Comparison of ENCODE assay signal across 9 cellular contexts in the genomic region with DNA sequence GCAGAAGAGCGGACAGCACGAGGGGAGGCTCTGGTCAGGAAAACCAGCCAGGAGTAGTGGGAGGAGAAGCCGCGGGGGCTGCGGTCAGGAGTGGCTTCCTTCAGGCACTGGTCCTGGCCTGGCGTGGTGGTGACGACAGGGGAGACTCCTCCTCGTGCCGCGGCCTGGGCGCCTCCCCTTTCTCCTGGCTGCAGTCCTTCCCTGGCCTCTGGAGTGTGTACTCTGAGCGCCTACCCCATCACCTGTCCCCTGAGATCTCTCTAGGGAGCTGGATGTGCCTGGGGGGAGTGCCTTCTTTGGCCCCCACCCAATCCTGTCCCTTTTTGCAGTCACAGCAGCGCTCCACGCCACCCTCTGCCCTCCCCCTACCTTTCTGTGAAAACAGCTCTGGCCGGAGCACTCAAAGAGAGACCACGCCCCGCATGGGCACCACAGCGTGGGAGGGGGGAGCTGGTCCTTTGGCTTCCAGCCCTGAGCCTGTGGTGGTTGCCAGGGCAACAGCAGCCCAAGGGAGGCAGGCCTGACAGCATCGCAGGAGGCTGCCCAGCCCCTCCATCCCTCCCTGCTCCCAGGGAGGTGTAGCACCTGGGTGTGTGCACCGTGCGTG.
DNase-seq lines count a peak whose midpoint lies in the region; ATAC-seq and TF ChIP-seq lines count a peak whose summit lies in the region.
"Had no signal": no experiment of that assay in that cellular context is flagged by ENCODE, and none has a peak within 500 bp of the region (broad histone marks: within the 10 kb centered on the region; RNA-seq: fewer than 3 reads in every experiment).

No MANE protein-coding gene starts in this region.

- H3K4me1 ChIP-seq in body of pancreas (peaks cover 39% of the 10 kb centered on the region), mucosa of descending colon (ENCODE audit: low read depth) (peaks cover 19% of the 10 kb centered on the region)
- no peaks in the 10 kb centered on the region for H3K4me1 ChIP-seq in CD4-positive, alpha-beta memory T cell (ENCODE audit: insufficient read depth, low read length)

- no peak for TF ChIP-seq CTCF in body of pancreas (IDR thresholded peaks at IDR 0.05)
- TF ChIP-seq CTCF in mucosa of descending colon (IDR thresholded peaks at IDR 0.05), result no peak

- H3K27me3 Mint-ChIP-seq in CD4-positive, alpha-beta memory T cell, result peaks cover 2 to 6% of the 10 kb centered on the region in 2 donors

- H3K36me3 Mint-ChIP-seq in CD4-positive, alpha-beta memory T cell, result no peaks in the 10 kb centered on the region

- no peaks in the 10 kb centered on the region for H3K9me3 ChIP-seq in body of pancreas
- H3K9me3 ChIP-seq in mucosa of descending colon, result no peaks in the 10 kb centered on the region
- peaks cover 0 to 3% of the 10 kb centered on the region in 2 donors for H3K9me3 ChIP-seq in CD4-positive, alpha-beta memory T cell (ENCODE audit: control insufficient read depth in 1 of 2, low read length in 2 of 2)

- H3K27ac Mint-ChIP-seq in CD4-positive, alpha-beta memory T cell, result no peak overlapping the region

- H3K27me3 ChIP-seq in body of pancreas, result no peaks in the 10 kb centered on the region
- H3K27me3 ChIP-seq in CD4-positive, alpha-beta memory T cell (ENCODE audit: insufficient read depth, low read length), result no peaks in the 10 kb centered on the region

- WGBS in body of pancreas, 2 donors, result 32 to 60% methylated on average over 10 to 21 of the region's 21 CpGs

- no peaks in the 10 kb centered on the region for H3K4me1 Mint-ChIP-seq in CD4-positive, alpha-beta memory T cell

- H3K4me3 Mint-ChIP-seq in CD4-positive, alpha-beta memory T cell, result no peak overlapping the region

- TF ChIP-seq POLR2A in body of pancreas (IDR thresholded peaks at IDR 0.05), result no peak

- H3K9me3 Mint-ChIP-seq in CD4-positive, alpha-beta memory T cell, result peaks cover 0 to 13% (median 8%) of the 10 kb centered on the region in 8 donors

- intact Hi-C loops in body of pancreas (cut with DNase I), result no loop called here
- intact Hi-C loops in mucosa of descending colon (cut with DNase I, micrococcal nuclease), result no loop called here
- intact Hi-C loops in CD4-positive, alpha-beta memory T cell (cut with micrococcal nuclease), result no loop called here

- ATAC-seq in body of pancreas (peak; percentile 32), mucosa of descending colon (peak; percentile 48), HG03039 (IDR thresholded peaks at IDR 0.05; ENCODE audit: unreplicated experiment) (no peak)
- ATAC-seq: left lobe of liver had no signal

- H3K4me3 ChIP-seq in body of pancreas (no peak overlapping the region), mucosa of descending colon (no peak overlapping the region)
- no peak overlapping the region for H3K4me3 ChIP-seq in CD4-positive, alpha-beta memory T cell (ENCODE audit: low read length in 2 of 2)

- H3K36me3 ChIP-seq in body of pancreas (replicated peaks in 1 of 2; ENCODE audit: insufficient read depth in 1 of 2, low read depth in 2 of 2), result no peaks in the 10 kb centered on the region
- H3K36me3 ChIP-seq in mucosa of descending colon (ENCODE audit: low read depth), result no peaks in the 10 kb centered on the region
- no peaks in the 10 kb centered on the region for H3K36me3 ChIP-seq in CD4-positive, alpha-beta memory T cell (ENCODE audit: insufficient read depth, low read length)

- POLR2A ChIA-PET in CD4-positive, alpha-beta memory T cell (lab: Charles Lee; ENCODE audit: partially characterized antibody), result no interaction called here

- H3K27ac ChIP-seq in body of pancreas, result peak overlapping the region in 1 of 4 donors; percentile 50
- H3K27ac ChIP-seq in CD4-positive, alpha-beta memory T cell (ENCODE audit: low read depth, low read length), result no peak overlapping the region

- CTCF ChIA-PET in CD4-positive, alpha-beta memory T cell (lab: Charles Lee; ENCODE audit: partially characterized antibody), result interaction anchor here (1.6 kb wide), 1 partner anchor 224 kb away, joined by 5 read pairs; no protein-coding TSS in a partner anchor

- DNase-seq in COLO668 (lab: John Stamatoyannopoulos, UW; ENCODE audit: unreplicated experiment), result peak; percentile 94
- DNase-seq in NCI-H2171 (lab: John Stamatoyannopoulos, UW), result peak; percentile 90
- peak in 3 of 4 donors; percentile 54 to 69 (median 58) for DNase-seq in body of pancreas
- DNase-seq in mucosa of descending colon, result peak in 2 of 3 donors; percentile 52 to 62
- no peak for DNase-seq in CD4-positive, alpha-beta memory T cell
- DNase-seq in activated T-cell treated with anti-CD3 and anti-CD28 coated beads, Interleukin-2, amount 50 U/mL, for 48 hours, result no peak
- no peak for DNase-seq in activated effector memory CD4-positive, alpha-beta T cell treated with Interleukin-2 at 50 U/mL for 16 hours

Comparison
In these comparisons a context has a peak if more than half of its experiments do, and no peak if none do; other contexts are left out.
1. DNase-seq: peak in COLO668 (single experiment), NCI-H2171 (single experiment), body of pancreas (3 of 4) and mucosa of descending colon (2 of 3); none in CD4-positive, alpha-beta memory T cell (0 of 5), activated T-cell treated with anti-CD3 and anti-CD28 coated beads, Interleukin-2, amount 50 U/mL, for 48 hours (0 of 2) and activated effector memory CD4-positive, alpha-beta T cell treated with Interleukin-2 at 50 U/mL for 16 hours (single experiment).